Comparison of ENCODE assay signal across 22 cellular contexts in genomic region chr1:96651517-96651916, GRCh38.
DNase-seq lines count a peak whose midpoint lies in the region; TF ChIP-seq lines count a peak whose summit lies in the region.
"Had no signal": no experiment of that assay in that cellular context is flagged by ENCODE, and none has a peak within 500 bp of the region (broad histone marks: within the 10 kb centered on the region; RNA-seq: fewer than 3 reads in every experiment).

No MANE protein-coding gene starts in this region.

- H3F3A ChIP-seq in neural progenitor cell (ENCODE audit: low read depth), result no peaks in the 10 kb centered on the region

- no peaks in the 10 kb centered on the region for H4K20me1 ChIP-seq in neural progenitor cell (ENCODE audit: low read depth)

- peak; percentile 20 for DNase-seq in NCI-H146 (lab: John Stamatoyannopoulos, UW)
- no peak for DNase-seq in NCI-H146 treated with DMSO at 0.1 percent for 48 hours (lab: John Stamatoyannopoulos, UW; ENCODE audit: unreplicated experiment)
- DNase-seq in SHP77 (lab: John Stamatoyannopoulos, UW), result peak; percentile 26 to 50
- DNase-seq in SHP77 treated with DMSO at 0.1 percent for 48 hours (lab: John Stamatoyannopoulos, UW), result no peak
- peak; percentile 88 for DNase-seq in NCI-H69 (lab: John Stamatoyannopoulos, UW)
- DNase-seq in neural progenitor cell (ENCODE audit: low spot score), result peak; percentile 7
- DNase-seq in stimulated activated CD4-positive, alpha-beta T cell treated with anti-CD3 and anti-CD28 coated beads, Interleukin-4, amount 100 ng/mL, for 4 hours, result no peak
- DNase-seq in activated CD4-positive, alpha-beta T cell treated with anti-CD3 and anti-CD28 coated beads, Interleukin-2, amount 50 U/mL, for 48 hours, result no peak
- DNase-seq: AML-193; C1 segment of cervical spinal cord; Calu3; CD8-positive, alpha-beta T cell; DMS153; HFFc6; Karpas-422; MV-4-11; NCI-H2107; NCI-H446; NCI-H82; Peyer's patch; T-helper 1 cell had no signal

- no peak overlapping the region for H3K4me3 Mint-ChIP-seq in neural progenitor cell
- H3K4me3 Mint-ChIP-seq: CD8-positive, alpha-beta T cell; HFFc6 had no signal

- no peak overlapping the region for H3K9ac ChIP-seq in neural progenitor cell

- no peak overlapping the region for H3K4me3 ChIP-seq in neural progenitor cell
- H3K4me3 ChIP-seq: Peyer's patch, SJSA1 had no signal

- H3K4me1 ChIP-seq in neural progenitor cell, result no peaks in the 10 kb centered on the region
- H3K4me1 ChIP-seq: Peyer's patch, SJSA1 had no signal

- no peaks in the 10 kb centered on the region for H3K9me3 ChIP-seq in neural progenitor cell (ENCODE audit: low read depth)
- H3K9me3 ChIP-seq: Peyer's patch, SJSA1 had no signal

- no peaks in the 10 kb centered on the region for H3K36me3 Mint-ChIP-seq in neural progenitor cell
- H3K36me3 Mint-ChIP-seq: CD8-positive, alpha-beta T cell had no signal

- no peaks in the 10 kb centered on the region for H3K36me3 ChIP-seq in neural progenitor cell
- H3K36me3 ChIP-seq: Peyer's patch, SJSA1 had no signal

- no peak overlapping the region for H3K27ac ChIP-seq in neural progenitor cell
- H3K27ac ChIP-seq: Peyer's patch, SJSA1 had no signal

- no peak overlapping the region for H3K27ac Mint-ChIP-seq in neural progenitor cell
- H3K27ac Mint-ChIP-seq: CD8-positive, alpha-beta T cell; HFFc6 had no signal

- TF ChIP-seq CTCF in neural progenitor cell (IDR thresholded peaks at IDR 0.05), result no peak

- no peaks in the 10 kb centered on the region for H3K27me3 Mint-ChIP-seq in neural progenitor cell (ENCODE audit: insufficient read depth, low read depth)

- no peak overlapping the region for H2AFZ ChIP-seq in neural progenitor cell (replicated peaks)

- no peak overlapping the region for H3K4me2 ChIP-seq in neural progenitor cell

- no peaks in the 10 kb centered on the region for H3K4me1 Mint-ChIP-seq in neural progenitor cell

- no peaks in the 10 kb centered on the region for H3K27me3 ChIP-seq in neural progenitor cell
- H3K27me3 ChIP-seq: Peyer's patch had no signal

- no peaks in the 10 kb centered on the region for H3K79me2 ChIP-seq in neural progenitor cell (ENCODE audit: low read depth)

- peaks cover 28% of the 10 kb centered on the region for H3K9me3 Mint-ChIP-seq in neural progenitor cell

Comparison
In these comparisons a context has a peak if more than half of its experiments do, and no peak if none do; other contexts are left out.
1. DNase-seq: peak in NCI-H146 (single experiment), SHP77 (2 of 2), NCI-H69 (single experiment) and neural progenitor cell (single experiment); none in NCI-H146 treated with DMSO at 0.1 percent for 48 hours (single experiment), SHP77 treated with DMSO at 0.1 percent for 48 hours (single experiment), stimulated activated CD4-positive, alpha-beta T cell treated with anti-CD3 and anti-CD28 coated beads, Interleukin-4, amount 100 ng/mL, for 4 hours (0 of 2) and activated CD4-positive, alpha-beta T cell treated with anti-CD3 and anti-CD28 coated beads, Interleukin-2, amount 50 U/mL, for 48 hours (0 of 2).